In genomic region chr11:111573821-111574249, GRCh38 we compare ENCODE assay signal across 14 cellular contexts. TPM values are rescaled to one million over a fixed set of nuclear protein-coding genes. Genes with fewer than 3 reads are reported as not detected.
A peak's percentile ranks its signal among the peaks of the same experiment; 100 is the strongest.
DNase-seq lines count a peak whose midpoint lies in the region; ATAC-seq, FAIRE-seq and TF ChIP-seq lines count a peak whose summit lies in the region.
"Had no signal": no experiment of that assay in that cellular context is flagged by ENCODE, and none has a peak within 500 bp of the region (broad histone marks: within the 10 kb centered on the region; RNA-seq: fewer than 3 reads in every experiment).

No MANE protein-coding gene starts in this region.

- no peak overlapping the region for H3K4me3 Mint-ChIP-seq in CD4-positive, alpha-beta memory T cell
- no peak overlapping the region for H3K4me3 Mint-ChIP-seq in activated CD4-positive, alpha-beta memory T cell treated with anti-CD3 and anti-CD28 coated beads, Interleukin-2, amount 10 ng/mL, durations not matched to agents 7 days and 5 days

- H3K9me3 Mint-ChIP-seq in CD4-positive, alpha-beta memory T cell = no peaks in the 10 kb centered on the region
- H3K9me3 Mint-ChIP-seq in activated CD4-positive, alpha-beta memory T cell treated with anti-CD3 and anti-CD28 coated beads, Interleukin-2, amount 10 ng/mL, durations not matched to agents 7 days and 5 days = no peaks in the 10 kb centered on the region
- H3K9me3 Mint-ChIP-seq: naive B cell had no signal

- no peak for FAIRE-seq in pancreas (lab: Jason Lieb, UNC)

- no peaks in the 10 kb centered on the region for H3K36me3 Mint-ChIP-seq in CD4-positive, alpha-beta memory T cell
- no peaks in the 10 kb centered on the region for H3K36me3 Mint-ChIP-seq in activated CD4-positive, alpha-beta memory T cell treated with anti-CD3 and anti-CD28 coated beads, Interleukin-2, amount 10 ng/mL, durations not matched to agents 7 days and 5 days (ENCODE audit: low read depth)
- H3K36me3 Mint-ChIP-seq: CD14-positive monocyte, naive B cell had no signal

- H3K9ac ChIP-seq in OCI-LY3 (ENCODE audit: low read length) = no peak overlapping the region; the same call in 1 of the 2 replicates

- peaks cover 4 to 9% of the 10 kb centered on the region in 2 donors for H3K27me3 Mint-ChIP-seq in CD4-positive, alpha-beta memory T cell
- H3K27me3 Mint-ChIP-seq in activated CD4-positive, alpha-beta memory T cell treated with anti-CD3 and anti-CD28 coated beads, Interleukin-2, amount 10 ng/mL, durations not matched to agents 7 days and 5 days = peaks cover 10% of the 10 kb centered on the region

- H3K27ac Mint-ChIP-seq in CD4-positive, alpha-beta memory T cell = no peak overlapping the region
- H3K27ac Mint-ChIP-seq in activated CD4-positive, alpha-beta memory T cell treated with anti-CD3 and anti-CD28 coated beads, Interleukin-2, amount 10 ng/mL, durations not matched to agents 7 days and 5 days = no peak overlapping the region

- H3K4me1 ChIP-seq in OCI-LY3 (ENCODE audit: low read length) (peaks cover 20% of the 10 kb centered on the region), pancreas (peaks cover 0 to 4% (median 0%) of the 10 kb centered on the region in 3 donors)
- H3K4me1 ChIP-seq in CD4-positive, alpha-beta memory T cell (ENCODE audit: insufficient read depth, low read length) = no peaks in the 10 kb centered on the region

- H3K27me3 ChIP-seq in OCI-LY3 (ENCODE audit: low read depth, low read length) (0 out of 2 replicates have a peak, but pooled peaks cover 6% of the 10 kb centered on the region), pancreas (no peaks in the 10 kb centered on the region)
- H3K27me3 ChIP-seq in CD4-positive, alpha-beta memory T cell (ENCODE audit: insufficient read depth, low read length) = no peaks in the 10 kb centered on the region
- H3K27me3 ChIP-seq: esophagus squamous epithelium had no signal

- WGBS in pancreas, 2 donors = 30 to 48% methylated on average over 4 of the region's 4 CpGs

- CTCF ChIA-PET in CD4-positive, alpha-beta memory T cell (lab: Charles Lee; ENCODE audit: partially characterized antibody) = interaction anchor here (0.9 to 1.4 kb wide), 2 partner anchors 10 to 13 kb away, joined by 3 to 4 read pairs; no protein-coding TSS in a partner anchor
- CTCF ChIA-PET in activated CD4-positive, alpha-beta memory T cell treated with anti-CD3 and anti-CD28 coated beads, Interleukin-2, amount 10 ng/mL, durations not matched to agents 7 days and 5 days (lab: Charles Lee) = interaction anchor here (1.6 kb wide), 1 partner anchor 10 kb away, joined by 7 read pairs; no protein-coding TSS in a partner anchor

- no peak overlapping the region for H3K27ac ChIP-seq in OCI-LY3 (ENCODE audit: low read length)
- no peak overlapping the region for H3K27ac ChIP-seq in pancreas
- H3K27ac ChIP-seq in CD4-positive, alpha-beta memory T cell (ENCODE audit: low read depth, low read length) = no peak overlapping the region

- H3K4me3 ChIP-seq in OCI-LY3 (ENCODE audit: low read length) (peak overlapping the region; percentile 72), fibroblast of mammary gland (ENCODE audit: control insufficient read depth, low read depth, low read length) (no peak overlapping the region), pancreas (no peak overlapping the region)
- H3K4me3 ChIP-seq in CD4-positive, alpha-beta memory T cell (ENCODE audit: low read length in 2 of 2) = no peak overlapping the region

- peak overlapping the region; percentile 58 for H3K4me2 ChIP-seq in OCI-LY3 (ENCODE audit: low read length)

- POLR2A ChIA-PET in CD4-positive, alpha-beta memory T cell (lab: Charles Lee; ENCODE audit: partially characterized antibody) = no interaction called here
- POLR2A ChIA-PET in activated CD4-positive, alpha-beta memory T cell treated with anti-CD3 and anti-CD28 coated beads, Interleukin-2, amount 10 ng/mL, durations not matched to agents 7 days and 5 days (lab: Charles Lee) = interaction anchor here (1.7 kb wide), 1 partner anchor 10 kb away, joined by 3 read pairs; no protein-coding TSS in a partner anchor

- H3K4me1 Mint-ChIP-seq in CD4-positive, alpha-beta memory T cell = no peaks in the 10 kb centered on the region
- no peaks in the 10 kb centered on the region for H3K4me1 Mint-ChIP-seq in activated CD4-positive, alpha-beta memory T cell treated with anti-CD3 and anti-CD28 coated beads, Interleukin-2, amount 10 ng/mL, durations not matched to agents 7 days and 5 days
- H3K4me1 Mint-ChIP-seq: naive B cell had no signal

- no peaks in the 10 kb centered on the region for H3K79me2 ChIP-seq in OCI-LY3 (ENCODE audit: low read length)

- ATAC-seq in pancreas (peak; percentile 51 to 74 (median 69)), HG02840 (IDR thresholded peaks at IDR 0.05; ENCODE audit: low FRiP score, unreplicated experiment) (no peak)

- no peaks in the 10 kb centered on the region for H3K36me3 ChIP-seq in OCI-LY3 (replicated peaks; ENCODE audit: low read depth, low read length)
- no peaks in the 10 kb centered on the region for H3K36me3 ChIP-seq in pancreas
- H3K36me3 ChIP-seq in CD4-positive, alpha-beta memory T cell (ENCODE audit: insufficient read depth, low read length) = no peaks in the 10 kb centered on the region
- H3K36me3 ChIP-seq: esophagus squamous epithelium had no signal

- H4K20me1 ChIP-seq in OCI-LY3 (ENCODE audit: insufficient read depth, low read length) = no peaks in the 10 kb centered on the region

- DNase-seq in AG20443 (ENCODE audit: low spot score) (peak; percentile 23), fibroblast of mammary gland (ENCODE audit: low read depth) (peak; percentile 33), pancreas (no peak)
- DNase-seq in CD4-positive, alpha-beta memory T cell = no peak
- DNase-seq in activated CD4-positive, alpha-beta memory T cell treated with anti-CD3 and anti-CD28 coated beads, Interleukin-2, amount 10 ng/mL, durations not matched to agents 7 days and 5 days = no peak
- DNase-seq in stimulated activated CD4-positive, alpha-beta T cell treated with anti-CD3 and anti-CD28 coated beads, Interleukin-4, amount 100 ng/mL, for 1 hour = no peak
- DNase-seq: esophagus squamous epithelium, naive B cell, NCI-H1417 treated with DMSO at 0.1 percent for 48 hours had no signal

- intact Hi-C loops in pancreas (cut with DNase I) = no loop called here
- intact Hi-C loops in CD4-positive, alpha-beta memory T cell (cut with micrococcal nuclease) = no loop called here

- H3K9me3 ChIP-seq in OCI-LY3 (ENCODE audit: insufficient read depth, low read length) (no peaks in the 10 kb centered on the region), pancreas (no peaks in the 10 kb centered on the region)
- H3K9me3 ChIP-seq in CD4-positive, alpha-beta memory T cell (ENCODE audit: control insufficient read depth in 1 of 2, low read length in 2 of 2) = no peaks in the 10 kb centered on the region
- H3K9me3 ChIP-seq: esophagus squamous epithelium had no signal

- TF ChIP-seq CTCF in OCI-LY3 (IDR thresholded peaks at IDR 0.05; ENCODE audit: low read depth, low read length) (no peak), fibroblast of mammary gland (conservative IDR thresholded peaks at IDR 0.05; ENCODE audit: control insufficient read depth, insufficient read depth, low read depth, low read length) (no peak), pancreas (IDR thresholded peaks at IDR 0.05) (no peak)

- peak overlapping the region; percentile 66; the same call in 1 of the 2 replicates for H2AFZ ChIP-seq in OCI-LY3 (ENCODE audit: low read depth, low read length)

RNA-seq across cellular contexts. Expression of gene SIK2, which starts 28.4 kb away (rescaled TPM):
- 10 to 100 TPM; 10.7 to 24.7 (median 18.3) TPM for total RNA-seq in pancreas
- 1 to 10 TPM; 4.7 to 9.7 TPM for polyA plus RNA-seq in pancreas
- 10 to 100 TPM; 12.8 to 13.8 TPM for total RNA-seq in CD4-positive, alpha-beta memory T cell
- polyA plus RNA-seq in CD4-positive, alpha-beta memory T cell = under 1 TPM; 0.04 to 0.38 TPM
- total RNA-seq in activated CD4-positive, alpha-beta memory T cell treated with anti-CD3 and anti-CD28 coated beads, Interleukin-2, amount 10 ng/mL, durations not matched to agents 7 days and 5 days = 10 to 100 TPM in 1 of 2 experiments, 1 to 10 TPM in 1; 7.7 to 10.8 TPM

RNA-seq across cellular contexts. Expression of gene LAYN, which starts 33.3 kb away (rescaled TPM):
- total RNA-seq in pancreas = 1 to 10 TPM in 3 of 6 donors, under 1 TPM in 3; 0.44 to 3.2 (median 0.95) TPM
- 1 to 10 TPM; 1.2 to 2.4 TPM for polyA plus RNA-seq in pancreas
- not detected for total RNA-seq in CD4-positive, alpha-beta memory T cell
- polyA plus RNA-seq in CD4-positive, alpha-beta memory T cell = not detected
- total RNA-seq in activated CD4-positive, alpha-beta memory T cell treated with anti-CD3 and anti-CD28 coated beads, Interleukin-2, amount 10 ng/mL, durations not matched to agents 7 days and 5 days = under 1 TPM; 0.40 to 0.76 TPM
- polyA plus RNA-seq: CD14-positive monocyte had no signal

RNA-seq across cellular contexts. Expression of gene HOATZ, which starts 59.3 kb away (rescaled TPM):
- not detected for total RNA-seq in pancreas
- polyA plus RNA-seq in pancreas = not detected
- total RNA-seq in CD4-positive, alpha-beta memory T cell = not detected
- polyA plus RNA-seq in CD4-positive, alpha-beta memory T cell = not detected
- total RNA-seq in activated CD4-positive, alpha-beta memory T cell treated with anti-CD3 and anti-CD28 coated beads, Interleukin-2, amount 10 ng/mL, durations not matched to agents 7 days and 5 days = not detected
- total RNA-seq: chondrocyte; esophagus squamous epithelium; T-helper 1 cell treated with Interleukin-12 subunit alpha and Interleukin-12 subunit beta and Interleukin-4 antibody, amounts not matched to agents 30 ng/mL and 1 ng/mL, for 36 hours had no signal
- polyA plus RNA-seq: CD14-positive monocyte had no signal

Comparison
In these comparisons a context has a peak if more than half of its experiments do, and no peak if none do; other contexts are left out.
1. DNase-seq: peak in AG20443 (single experiment) and fibroblast of mammary gland (single experiment); none in pancreas (0 of 6), CD4-positive, alpha-beta memory T cell (0 of 5), activated CD4-positive, alpha-beta memory T cell treated with anti-CD3 and anti-CD28 coated beads, Interleukin-2, amount 10 ng/mL, durations not matched to agents 7 days and 5 days (single experiment) and stimulated activated CD4-positive, alpha-beta T cell treated with anti-CD3 and anti-CD28 coated beads, Interleukin-4, amount 100 ng/mL, for 1 hour (single experiment).